13 cellular contexts compared by ENCODE assay signal in the genomic region with DNA sequence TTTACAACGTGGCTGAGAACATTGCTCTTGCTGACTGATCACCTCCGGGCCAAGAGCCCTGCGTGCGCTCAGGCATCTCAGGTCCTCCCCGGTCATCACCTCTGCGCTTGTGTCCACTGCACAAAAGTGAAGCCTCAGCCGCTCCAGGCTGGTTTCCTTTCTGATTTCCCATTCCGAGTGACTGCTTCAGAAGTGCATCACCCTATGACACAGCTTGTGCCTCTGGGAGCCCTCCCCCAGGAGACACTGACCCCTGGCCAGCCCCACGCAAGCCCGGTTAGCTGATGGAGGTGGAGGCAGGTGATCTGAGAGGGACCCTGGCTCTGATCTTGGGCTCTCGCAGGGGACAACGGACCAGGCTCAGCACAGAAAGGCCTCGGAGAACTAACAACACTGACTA. TPM values are rescaled to one million over a fixed set of nuclear protein-coding genes. Genes with fewer than 3 reads are reported as not detected.
DNase-seq lines count a peak whose midpoint lies in the region; ATAC-seq and TF ChIP-seq lines count a peak whose summit lies in the region.
"Had no signal": no experiment of that assay in that cellular context is flagged by ENCODE, and none has a peak within 500 bp of the region (broad histone marks: within the 10 kb centered on the region; RNA-seq: fewer than 3 reads in every experiment).

No MANE protein-coding gene starts in this region.

- no peaks in the 10 kb centered on the region for H3K27me3 ChIP-seq in BLaER1 treated with 17β-estradiol and CSF1 and Interleukin-3, amounts not matched to agents 10 nM and 100 nM
- H3K27me3 ChIP-seq in colonic mucosa (no peaks in the 10 kb centered on the region), adrenal gland (no peaks in the 10 kb centered on the region)
- H3K27me3 ChIP-seq: dorsolateral prefrontal cortex had no signal

- peaks cover 48% of the 10 kb centered on the region for H3K4me1 Mint-ChIP-seq in nephron progenitor cell

- intact Hi-C loops in colonic mucosa (cut with DNase I) (no loop called here), adrenal gland (cut with DNase I) (no loop called here)

- H3K4me2 ChIP-seq in BLaER1 treated with 17β-estradiol and CSF1 and Interleukin-3, amounts not matched to agents 10 nM and 100 nM: peak overlapping the region; percentile 82 to 99 (median 93); a peak in 21 of 22 replicates

- peak overlapping the region in 8 of 11 experiments; percentile 79 to 97 (median 92); a peak in 16 of 22 replicates for H3K27ac ChIP-seq in BLaER1 treated with 17β-estradiol and CSF1 and Interleukin-3, amounts not matched to agents 10 nM and 100 nM
- peak overlapping the region; percentile 98 for H3K27ac ChIP-seq in KOPT-K1 (ENCODE audit: low read depth, low read length, poor library complexity, severe bottlenecking)
- no peak overlapping the region for H3K27ac ChIP-seq in colonic mucosa
- no peak overlapping the region for H3K27ac ChIP-seq in adrenal gland

- TF ChIP-seq POLR2A in adrenal gland (IDR thresholded peaks at IDR 0.05): no peak

- TF ChIP-seq CTCF in nephron progenitor cell (IDR thresholded peaks at IDR 0.05): no peak
- no peak for TF ChIP-seq CTCF in colonic mucosa (IDR thresholded peaks at IDR 0.05)
- TF ChIP-seq CTCF in adrenal gland (IDR thresholded peaks at IDR 0.05): no peak

- no peaks in the 10 kb centered on the region for H3K9me3 ChIP-seq in BLaER1 treated with 17β-estradiol and CSF1 and Interleukin-3, amounts not matched to agents 10 nM and 100 nM (replicated peaks in 1 of 11)
- no peaks in the 10 kb centered on the region for H3K9me3 ChIP-seq in KOPT-K1 (ENCODE audit: insufficient read depth, low read length, poor library complexity, severe bottlenecking)
- no peaks in the 10 kb centered on the region for H3K9me3 ChIP-seq in colonic mucosa
- H3K9me3 ChIP-seq in adrenal gland (replicated peaks in 1 of 3): no peaks in the 10 kb centered on the region

- H3K4me3 Mint-ChIP-seq in nephron progenitor cell: peak overlapping the region; percentile 54

- H4K20me1 ChIP-seq in BLaER1 treated with 17β-estradiol and CSF1 and Interleukin-3, amounts not matched to agents 10 nM and 100 nM: peaks cover 0 to 8% (median 0%) of the 10 kb centered on the region in 11 experiments; a peak in 1 of 22 replicates

- ATAC-seq in HG03457 (IDR thresholded peaks at IDR 0.05; ENCODE audit: unreplicated experiment): no peak

- no peak overlapping the region for H3K27ac Mint-ChIP-seq in nephron progenitor cell

- H3K27me3 Mint-ChIP-seq in nephron progenitor cell (ENCODE audit: low read depth, poor library complexity): peaks cover 11% of the 10 kb centered on the region

- DNase-seq in amniotic epithelial cell (ENCODE audit: low read depth) (peak; percentile 28), nephron progenitor cell (peak; percentile 40), colonic mucosa (no peak), SIG-M5 treated with dmso at 0.1 percent for 504 hours (lab: John Stamatoyannopoulos, UW; ENCODE audit: unreplicated experiment) (no peak), adrenal gland (no peak)
- DNase-seq: amniotic stem cell, dorsolateral prefrontal cortex, foreskin melanocyte, GF-D8, NCI-H1930 had no signal

- no peaks in the 10 kb centered on the region for H3K9me3 Mint-ChIP-seq in nephron progenitor cell

- peaks cover 38 to 99% (median 97%) of the 10 kb centered on the region in 10 experiments for H3K4me1 ChIP-seq in BLaER1 treated with 17β-estradiol and CSF1 and Interleukin-3, amounts not matched to agents 10 nM and 100 nM
- H3K4me1 ChIP-seq in colonic mucosa (no peaks in the 10 kb centered on the region), adrenal gland (replicated peaks in 1 of 2) (no peaks in the 10 kb centered on the region)

- peaks cover 0 to 30% (median 11%) of the 10 kb centered on the region in 11 experiments; a peak in 9 of 22 replicates for H3K36me3 ChIP-seq in BLaER1 treated with 17β-estradiol and CSF1 and Interleukin-3, amounts not matched to agents 10 nM and 100 nM
- H3K36me3 ChIP-seq in KOPT-K1 (ENCODE audit: insufficient read depth, low read length) (no peaks in the 10 kb centered on the region), colonic mucosa (no peaks in the 10 kb centered on the region), adrenal gland (replicated peaks in 1 of 2) (peaks cover 0 to 10% of the 10 kb centered on the region in 2 donors)

- H3K9ac ChIP-seq in BLaER1 treated with 17β-estradiol and CSF1 and Interleukin-3, amounts not matched to agents 10 nM and 100 nM: peak overlapping the region in 9 of 11 experiments; percentile 52 to 86 (median 74); a peak in 16 of 22 replicates
- peak overlapping the region in 1 of 2 donors; percentile 26 for H3K9ac ChIP-seq in colonic mucosa (ENCODE audit: low read depth in 2 of 2, low read length in 2 of 2)

- peaks cover 7% of the 10 kb centered on the region for H3K36me3 Mint-ChIP-seq in nephron progenitor cell (ENCODE audit: low read depth)

- 85 to 92% (median 88%) methylated on average over 9 to 13 of the region's 13 CpGs for WGBS in adrenal gland, 4 donors

- no peak overlapping the region for H3K4me3 ChIP-seq in BLaER1 treated with 17β-estradiol and CSF1 and Interleukin-3, amounts not matched to agents 10 nM and 100 nM
- no peak overlapping the region for H3K4me3 ChIP-seq in colonic mucosa
- no peak overlapping the region for H3K4me3 ChIP-seq in adrenal gland

RNA-seq across cellular contexts. Expression of a gene that starts 38.3 kb away (rescaled TPM):
- total RNA-seq in colonic mucosa (10 to 100 TPM in 1 of 2 donors, 1 to 10 TPM in 1; 4.4 to 10.2 TPM), adrenal gland (1 to 10 TPM in 7 of 8 donors, under 1 TPM in 1; 0.26 to 6.6 (median 3.7) TPM)
- 1 to 10 TPM in 2 of 3 donors, not detected in 1; 4.3 to 6.2 TPM for polyA plus RNA-seq in adrenal gland

RNA-seq across cellular contexts. Expression of a gene that starts 38.3 kb away (rescaled TPM):
- total RNA-seq in colonic mucosa: 10 to 100 TPM in 1 of 2 donors, 1 to 10 TPM in 1; 9.7 to 14.1 TPM
- total RNA-seq in adrenal gland: 10 to 100 TPM in 6 of 8 donors, 1 to 10 TPM in 2; 5.5 to 17.3 (median 11.7) TPM
- polyA plus RNA-seq in adrenal gland: 10 to 100 TPM in 1 of 3 donors, 1 to 10 TPM in 2; 5.8 to 14.1 (median 7.9) TPM

RNA-seq across cellular contexts. Expression of a gene that starts 48.6 kb away (rescaled TPM):
- total RNA-seq in colonic mucosa (100 to 1,000 TPM in 1 of 2 donors, 10 to 100 TPM in 1; 70.0 to 125 TPM), adrenal gland (100 to 1,000 TPM; 268 to 743 (median 528) TPM)
- polyA plus RNA-seq in adrenal gland: 100 to 1,000 TPM in 1 of 3 donors, 10 to 100 TPM in 2; 51.3 to 220 (median 65.5) TPM

RNA-seq across cellular contexts. Expression of a gene that starts 48.7 kb away (rescaled TPM):
- total RNA-seq in colonic mucosa (10 to 100 TPM; 22.3 to 29.5 TPM), adrenal gland (10 to 100 TPM; 41.7 to 74.2 (median 56.5) TPM)
- 100 to 1,000 TPM in 2 of 3 donors, 10 to 100 TPM in 1; 39.6 to 171 (median 148) TPM for polyA plus RNA-seq in adrenal gland

Comparison
In these comparisons a context has a peak if more than half of its experiments do, and no peak if none do; other contexts are left out.
1. H3K27ac ChIP-seq: peak in BLaER1 treated with 17β-estradiol and CSF1 and Interleukin-3, amounts not matched to agents 10 nM and 100 nM (8 of 11) and KOPT-K1 (single experiment); none in colonic mucosa (single experiment) and adrenal gland (0 of 5).
2. DNase-seq: peak in amniotic epithelial cell (single experiment) and nephron progenitor cell (single experiment); none in colonic mucosa (single experiment), SIG-M5 treated with dmso at 0.1 percent for 504 hours (single experiment) and adrenal gland (0 of 7).